In the genomic region with DNA sequence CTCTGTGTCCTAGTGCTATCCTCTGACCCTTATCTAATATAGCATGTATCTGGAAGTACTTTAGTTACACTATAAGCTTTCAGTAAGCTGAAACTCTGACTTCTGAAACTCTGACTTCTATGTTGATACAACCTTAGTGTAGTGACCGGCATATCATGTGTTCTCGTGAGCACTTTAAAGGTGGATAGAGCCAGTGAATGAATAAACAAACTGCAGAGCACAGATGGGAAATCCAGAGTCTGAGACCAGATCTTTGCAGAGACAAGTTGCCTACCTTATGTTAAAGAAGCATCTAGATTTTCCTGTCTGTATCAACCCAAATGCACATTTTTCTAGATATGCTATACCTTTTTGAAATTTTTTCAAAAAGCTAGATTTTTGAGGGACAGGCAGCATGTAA, we compare ENCODE assay signal across 24 cellular contexts. TPM values are rescaled to one million over a fixed set of nuclear protein-coding genes. Genes with fewer than 3 reads are reported as not detected.
A peak's percentile ranks its signal among the peaks of the same experiment; 100 is the strongest.
DNase-seq lines count a peak whose midpoint lies in the region; ATAC-seq and TF ChIP-seq lines count a peak whose summit lies in the region.
"Had no signal": no experiment of that assay in that cellular context is flagged by ENCODE, and none has a peak within 500 bp of the region (broad histone marks: within the 10 kb centered on the region; RNA-seq: fewer than 3 reads in every experiment).

No MANE protein-coding gene starts in this region.

- H3K27me3 ChIP-seq in right lobe of liver (no peaks in the 10 kb centered on the region), stomach (no peaks in the 10 kb centered on the region)
- H3K27me3 ChIP-seq: MG63, neural progenitor cell had no signal

- peaks cover 0 to 12% (median 7%) of the 10 kb centered on the region in 3 donors for H3K4me1 Mint-ChIP-seq in T-cell
- H3K4me1 Mint-ChIP-seq in mesothelial cell of epicardium = peaks cover 39% of the 10 kb centered on the region
- peaks cover 11% of the 10 kb centered on the region for H3K4me1 Mint-ChIP-seq in activated CD8-positive, alpha-beta memory T cell treated with anti-CD3 and anti-CD28 coated beads, Interleukin-2, amount 10 ng/mL, durations not matched to agents 7 days and 5 days

- POLR2A ChIA-PET in AG04449 (lab: Yijun Ruan, JAX) = no interaction called here
- POLR2A ChIA-PET in T-cell (lab: Charles Lee) = no interaction called here

- H3K4me3 Mint-ChIP-seq in T-cell = no peak overlapping the region
- H3K4me3 Mint-ChIP-seq in mesothelial cell of epicardium = no peak overlapping the region
- no peak overlapping the region for H3K4me3 Mint-ChIP-seq in activated CD8-positive, alpha-beta memory T cell treated with anti-CD3 and anti-CD28 coated beads, Interleukin-2, amount 10 ng/mL, durations not matched to agents 7 days and 5 days
- H3K4me3 Mint-ChIP-seq: CD8-positive, alpha-beta memory T cell; neural progenitor cell had no signal

- CTCF ChIA-PET in AG04449 (lab: Yijun Ruan, JAX) (interaction anchor here (0.8 to 1.8 kb wide), 5 partner anchors 12 to 265 kb away, joined by 3 to 10 read pairs (median 5); no protein-coding TSS in a partner anchor), T-cell (lab: Charles Lee) (interaction anchor here (1.0 to 1.1 kb wide), 3 partner anchors 14 to 81 kb away, joined by 3 read pairs; no protein-coding TSS in a partner anchor)
- CTCF ChIA-PET in activated CD8-positive, alpha-beta memory T cell treated with anti-CD3 and anti-CD28 coated beads, Interleukin-2, amount 10 ng/mL, durations not matched to agents 7 days and 5 days (lab: Charles Lee) = interaction anchor here (0.7 to 2.4 kb wide), 3 partner anchors 14 to 62 kb away, joined by 3 to 9 read pairs (median 6); no protein-coding TSS in a partner anchor

- H3K9me3 ChIP-seq in right lobe of liver = no peaks in the 10 kb centered on the region
- no peaks in the 10 kb centered on the region for H3K9me3 ChIP-seq in stomach
- H3K9me3 ChIP-seq: HAP-1, MG63 had no signal

- H3K9me3 Mint-ChIP-seq in T-cell = no peaks in the 10 kb centered on the region
- H3K9me3 Mint-ChIP-seq in mesothelial cell of epicardium = no peaks in the 10 kb centered on the region
- no peaks in the 10 kb centered on the region for H3K9me3 Mint-ChIP-seq in activated CD8-positive, alpha-beta memory T cell treated with anti-CD3 and anti-CD28 coated beads, Interleukin-2, amount 10 ng/mL, durations not matched to agents 7 days and 5 days (ENCODE audit: low read depth)
- H3K9me3 Mint-ChIP-seq: CD8-positive, alpha-beta memory T cell; neural progenitor cell had no signal

- ATAC-seq in right lobe of liver (peak in 3 of 4 donors; percentile 1 to 6 (median 3)), T-cell (replicated peaks in 1 of 4) (no peak)
- no peak for ATAC-seq in activated CD8-positive, alpha-beta memory T cell treated with anti-CD3 and anti-CD28 coated beads, Interleukin-2, amount 10 ng/mL, durations not matched to agents 7 days and 5 days

- TF ChIP-seq EP300 in stomach (IDR thresholded peaks at IDR 0.05) = no peak

- no peaks in the 10 kb centered on the region for H3K36me3 ChIP-seq in right lobe of liver
- H3K36me3 ChIP-seq in stomach = peaks cover 0 to 44% (median 4%) of the 10 kb centered on the region in 4 donors
- H3K36me3 ChIP-seq: HAP-1, MG63, neural progenitor cell had no signal

- no peak for DNase-seq in AG04449 (ENCODE audit: low read depth, low spot score)
- no peak for DNase-seq in right lobe of liver
- no peak for DNase-seq in stomach
- no peak for DNase-seq in Ammon's horn (ENCODE audit: low spot score)
- DNase-seq in T-cell = no peak
- no peak for DNase-seq in mesothelial cell of epicardium (ENCODE audit: low spot score in 2 of 2, unreplicated experiment in 2 of 2)
- no peak for DNase-seq in activated CD8-positive, alpha-beta memory T cell treated with anti-CD3 and anti-CD28 coated beads, Interleukin-2, amount 10 ng/mL, durations not matched to agents 7 days and 5 days
- DNase-seq: activated CD4-positive, alpha-beta T cell treated with anti-CD3 and anti-CD28 coated beads, Interleukin-2, amount 50 U/mL, for 1 hour; activated CD8-positive, alpha-beta memory T cell treated with anti-CD3 and anti-CD28 coated beads, Interleukin-2, amount 50 U/mL, for 48 hours; amygdala; CD8-positive, alpha-beta memory T cell; cerebellar nuclear complex; effector memory CD4-positive, alpha-beta T cell; hypothalamus; MG63; midbrain; NCI-H1436; NCI-H2171; NCI-H526 treated with DMSO at 0.1 percent for 48 hours; retina; stimulated activated naive CD4-positive, alpha-beta T cell treated with Interleukin-2 at 50 U/mL for 16 hours had no signal

- TF ChIP-seq CTCF in AG04449 (IDR thresholded peaks at IDR 0.05; ENCODE audit: insufficient read depth, low read length, missing control alignments) (no peak), VCaP (conservative IDR thresholded peaks at IDR 0.05) (no peak), right lobe of liver (IDR thresholded peaks at IDR 0.05) (no peak), stomach (IDR thresholded peaks at IDR 0.05) (no peak), mesothelial cell of epicardium (IDR thresholded peaks at IDR 0.05; ENCODE audit: unreplicated experiment) (no peak)

- TF ChIP-seq POLR2A in right lobe of liver (IDR thresholded peaks at IDR 0.05) (no peak), stomach (IDR thresholded peaks at IDR 0.05) (no peak)

- H3K4me3 ChIP-seq in AG04449 (ENCODE audit: low read depth, low read length) (peak overlapping the region; percentile 74), right lobe of liver (no peak overlapping the region), stomach (peak overlapping the region; percentile 39 to 48 (median 44))
- H3K4me3 ChIP-seq: HAP-1, MG63, neural progenitor cell had no signal

- intact Hi-C loops in right lobe of liver (cut with DNase I) = no loop called here
- intact Hi-C loops in stomach (cut with DNase I; ENCODE audit: low total_unique reads) = no loop called here

- 0 out of 2 replicates have a peak overlapping the region, but pooled peaks have one; percentile 80 for H3K27ac ChIP-seq in VCaP
- H3K27ac ChIP-seq in right lobe of liver = peak overlapping the region in 2 of 3 donors; percentile 45 to 46
- H3K27ac ChIP-seq in stomach = peak overlapping the region in 4 of 5 donors; percentile 77 to 91 (median 86)
- H3K27ac ChIP-seq: neural progenitor cell had no signal

- no peak overlapping the region for H3K27ac Mint-ChIP-seq in T-cell
- no peak overlapping the region for H3K27ac Mint-ChIP-seq in mesothelial cell of epicardium
- no peak overlapping the region for H3K27ac Mint-ChIP-seq in activated CD8-positive, alpha-beta memory T cell treated with anti-CD3 and anti-CD28 coated beads, Interleukin-2, amount 10 ng/mL, durations not matched to agents 7 days and 5 days
- H3K27ac Mint-ChIP-seq: CD8-positive, alpha-beta memory T cell; neural progenitor cell had no signal

- H3K4me1 ChIP-seq in right lobe of liver (peaks cover 0 to 19% (median 5%) of the 10 kb centered on the region in 4 donors), stomach (peaks cover 0 to 30% (median 12%) of the 10 kb centered on the region in 4 donors)
- H3K4me1 ChIP-seq: HAP-1 had no signal

- 39% methylated on average over 2 of the region's 2 CpGs for WGBS in right lobe of liver (ENCODE audit: insufficient coverage, low coverage, low lambda C conversion rate, missing lambda C conversion rate)
- WGBS in stomach, 5 donors = 24 to 49% (median 38%) methylated on average over 2 of the region's 2 CpGs

- no peaks in the 10 kb centered on the region for H3K27me3 Mint-ChIP-seq in T-cell
- H3K27me3 Mint-ChIP-seq in mesothelial cell of epicardium (ENCODE audit: low read depth) = no peaks in the 10 kb centered on the region
- H3K27me3 Mint-ChIP-seq in activated CD8-positive, alpha-beta memory T cell treated with anti-CD3 and anti-CD28 coated beads, Interleukin-2, amount 10 ng/mL, durations not matched to agents 7 days and 5 days = no peaks in the 10 kb centered on the region
- H3K27me3 Mint-ChIP-seq: CD8-positive, alpha-beta memory T cell had no signal

- peaks cover 21% of the 10 kb centered on the region for H3K36me3 Mint-ChIP-seq in T-cell
- no peaks in the 10 kb centered on the region for H3K36me3 Mint-ChIP-seq in mesothelial cell of epicardium
- H3K36me3 Mint-ChIP-seq in activated CD8-positive, alpha-beta memory T cell treated with anti-CD3 and anti-CD28 coated beads, Interleukin-2, amount 10 ng/mL, durations not matched to agents 7 days and 5 days = peaks cover 13% of the 10 kb centered on the region
- H3K36me3 Mint-ChIP-seq: neural progenitor cell had no signal

RNA-seq across cellular contexts. Expression of gene ACTA2, which starts 3.5 kb away (rescaled TPM):
- 100 to 1,000 TPM in 2 of 6 experiments, 10 to 100 TPM in 4; 15.0 to 127 (median 80.7) TPM for total RNA-seq in right lobe of liver
- 1,000 to 10,000 TPM in 3 of 5 donors, 100 to 1,000 TPM in 2; 662 to 3,169 (median 1,551) TPM for total RNA-seq in stomach
- 1,000 to 10,000 TPM in 1 of 3 donors, 100 to 1,000 TPM in 2; 233 to 1,186 (median 339) TPM for polyA plus RNA-seq in stomach
- 1 to 10 TPM; 4.0 to 7.8 (median 5.3) TPM for total RNA-seq in T-cell
- 126 to 133 TPM (median 126 TPM) in 3 replicates for total RNA-seq in mesothelial cell of epicardium
- 10 to 100 TPM; 28.2 to 34.5 TPM for total RNA-seq in activated CD8-positive, alpha-beta memory T cell treated with anti-CD3 and anti-CD28 coated beads, Interleukin-2, amount 10 ng/mL, durations not matched to agents 7 days and 5 days

RNA-seq across cellular contexts. Expression of gene FAS, which starts 41.5 kb away (rescaled TPM):
- total RNA-seq in right lobe of liver = 10 to 100 TPM in 5 of 6 experiments, 1 to 10 TPM in 1; 9.0 to 22.3 (median 18.9) TPM
- total RNA-seq in stomach = 100 to 1,000 TPM in 1 of 5 donors, 10 to 100 TPM in 3, not detected in 1; 19.3 to 107 (median 46.2) TPM
- polyA plus RNA-seq in stomach = 1 to 10 TPM; 5.0 to 8.4 (median 5.6) TPM
- total RNA-seq in T-cell = 10 to 100 TPM; 18.4 to 32.6 (median 28.0) TPM
- 6.1 to 6.8 TPM (median 6.3 TPM) in 3 replicates for total RNA-seq in mesothelial cell of epicardium
- 10 to 100 TPM; 73.7 to 75.4 TPM for total RNA-seq in activated CD8-positive, alpha-beta memory T cell treated with anti-CD3 and anti-CD28 coated beads, Interleukin-2, amount 10 ng/mL, durations not matched to agents 7 days and 5 days

Comparison
In these comparisons a context has a peak if more than half of its experiments do, and no peak if none do; other contexts are left out.
1. H3K4me3 ChIP-seq: peak in AG04449 (single experiment) and stomach (4 of 4); none in right lobe of liver (0 of 3).
2. ATAC-seq: peak in right lobe of liver (3 of 4); none in T-cell (0 of 4) and activated CD8-positive, alpha-beta memory T cell treated with anti-CD3 and anti-CD28 coated beads, Interleukin-2, amount 10 ng/mL, durations not matched to agents 7 days and 5 days (single experiment).
3. Peak in every context shown above with its lines, with median percentiles within 50 percentile points of each other: H3K27ac ChIP-seq.